2 cellular contexts compared by ENCODE assay signal in the genomic region with DNA sequence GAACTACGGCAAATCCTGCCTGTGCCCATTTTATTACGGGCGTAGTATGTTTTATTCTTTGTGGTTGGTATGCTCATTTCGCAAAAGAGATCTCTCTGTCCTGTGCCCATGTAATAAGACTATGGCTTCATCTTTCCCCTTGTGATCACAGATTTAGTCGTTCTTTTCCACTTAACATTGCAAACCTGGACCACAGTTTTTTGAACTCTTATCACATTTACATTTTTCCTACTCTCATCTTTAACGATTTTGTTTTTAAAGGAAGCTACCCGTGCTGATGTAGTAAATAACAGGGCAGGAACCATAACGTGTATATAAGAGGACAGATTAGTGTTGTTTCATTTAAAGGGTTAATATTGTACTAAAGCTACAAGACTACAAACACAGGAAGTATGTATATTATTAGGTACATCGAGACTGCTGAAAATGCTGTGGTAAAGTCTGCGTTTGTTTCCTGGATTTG.
TF ChIP-seq lines count a peak whose summit lies in the region.

No MANE protein-coding gene starts in this region.

TF ChIP-seq in GM12878, 131 proteins besides CTCF, POLR2A, EP300 and RAD21 (continued from another document):
- TF ChIP-seq CREM (IDR thresholded peaks at IDR 0.05; ENCODE audit: low read depth) (0 out of 2 replicates have a peak, but pooled peaks have one; percentile 3), PAX8 (IDR thresholded peaks at IDR 0.05) (peak; percentile 86; the same call in 1 of the 2 replicates), EZH2 (IDR thresholded peaks at IDR 0.05; ENCODE audit: borderline replicate concordance, control insufficient read depth, low read depth, low read length) (no peak), FOXM1 (IDR thresholded peaks at IDR 0.05; ENCODE audit: low read depth, low read length) (no peak), SIX5 (IDR thresholded peaks at IDR 0.05; ENCODE audit: low read depth, low read length, severe bottlenecking) (no peak), NR2C1 (IDR thresholded peaks at IDR 0.05) (no peak)
- TF ChIP-seq, protein P1, sequence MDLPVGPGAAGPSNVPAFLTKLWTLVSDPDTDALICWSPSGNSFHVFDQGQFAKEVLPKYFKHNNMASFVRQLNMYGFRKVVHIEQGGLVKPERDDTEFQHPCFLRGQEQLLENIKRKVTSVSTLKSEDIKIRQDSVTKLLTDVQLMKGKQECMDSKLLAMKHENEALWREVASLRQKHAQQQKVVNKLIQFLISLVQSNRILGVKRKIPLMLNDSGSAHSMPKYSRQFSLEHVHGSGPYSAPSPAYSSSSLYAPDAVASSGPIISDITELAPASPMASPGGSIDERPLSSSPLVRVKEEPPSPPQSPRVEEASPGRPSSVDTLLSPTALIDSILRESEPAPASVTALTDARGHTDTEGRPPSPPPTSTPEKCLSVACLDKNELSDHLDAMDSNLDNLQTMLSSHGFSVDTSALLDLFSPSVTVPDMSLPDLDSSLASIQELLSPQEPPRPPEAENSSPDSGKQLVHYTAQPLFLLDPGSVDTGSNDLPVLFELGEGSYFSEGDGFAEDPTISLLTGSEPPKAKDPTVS (IDR thresholded peaks at IDR 0.05; ENCODE audit: low read depth, low read length): no peak
- TF ChIP-seq, protein P2, sequence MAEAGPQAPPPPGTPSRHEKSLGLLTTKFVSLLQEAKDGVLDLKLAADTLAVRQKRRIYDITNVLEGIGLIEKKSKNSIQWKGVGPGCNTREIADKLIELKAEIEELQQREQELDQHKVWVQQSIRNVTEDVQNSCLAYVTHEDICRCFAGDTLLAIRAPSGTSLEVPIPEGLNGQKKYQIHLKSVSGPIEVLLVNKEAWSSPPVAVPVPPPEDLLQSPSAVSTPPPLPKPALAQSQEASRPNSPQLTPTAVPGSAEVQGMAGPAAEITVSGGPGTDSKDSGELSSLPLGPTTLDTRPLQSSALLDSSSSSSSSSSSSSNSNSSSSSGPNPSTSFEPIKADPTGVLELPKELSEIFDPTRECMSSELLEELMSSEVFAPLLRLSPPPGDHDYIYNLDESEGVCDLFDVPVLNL (IDR thresholded peaks at IDR 0.05; ENCODE audit: low read depth, low read length): no peak
- TF ChIP-seq, protein P3, sequence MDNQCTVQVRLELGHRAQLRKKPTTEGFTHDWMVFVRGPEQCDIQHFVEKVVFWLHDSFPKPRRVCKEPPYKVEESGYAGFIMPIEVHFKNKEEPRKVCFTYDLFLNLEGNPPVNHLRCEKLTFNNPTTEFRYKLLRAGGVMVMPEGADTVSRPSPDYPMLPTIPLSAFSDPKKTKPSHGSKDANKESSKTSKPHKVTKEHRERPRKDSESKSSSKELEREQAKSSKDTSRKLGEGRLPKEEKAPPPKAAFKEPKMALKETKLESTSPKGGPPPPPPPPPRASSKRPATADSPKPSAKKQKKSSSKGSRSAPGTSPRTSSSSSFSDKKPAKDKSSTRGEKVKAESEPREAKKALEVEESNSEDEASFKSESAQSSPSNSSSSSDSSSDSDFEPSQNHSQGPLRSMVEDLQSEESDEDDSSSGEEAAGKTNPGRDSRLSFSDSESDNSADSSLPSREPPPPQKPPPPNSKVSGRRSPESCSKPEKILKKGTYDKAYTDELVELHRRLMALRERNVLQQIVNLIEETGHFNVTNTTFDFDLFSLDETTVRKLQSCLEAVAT (IDR thresholded peaks at IDR 0.05): peak; percentile 82

TF ChIP-seq in liver, 16 proteins besides CTCF, POLR2A, EP300 and RAD21 (continued from another document):
- TF ChIP-seq HNF4G (IDR thresholded peaks at IDR 0.05): no peak
- no peak for TF ChIP-seq SP1 (IDR thresholded peaks at IDR 0.05)
- TF ChIP-seq JUND (IDR thresholded peaks at IDR 0.05): no peak
- TF ChIP-seq TAF1 (conservative IDR thresholded peaks at IDR 0.05): no peak
- TF ChIP-seq FOXA2 (IDR thresholded peaks at IDR 0.05): no peak
- TF ChIP-seq, protein P4, sequence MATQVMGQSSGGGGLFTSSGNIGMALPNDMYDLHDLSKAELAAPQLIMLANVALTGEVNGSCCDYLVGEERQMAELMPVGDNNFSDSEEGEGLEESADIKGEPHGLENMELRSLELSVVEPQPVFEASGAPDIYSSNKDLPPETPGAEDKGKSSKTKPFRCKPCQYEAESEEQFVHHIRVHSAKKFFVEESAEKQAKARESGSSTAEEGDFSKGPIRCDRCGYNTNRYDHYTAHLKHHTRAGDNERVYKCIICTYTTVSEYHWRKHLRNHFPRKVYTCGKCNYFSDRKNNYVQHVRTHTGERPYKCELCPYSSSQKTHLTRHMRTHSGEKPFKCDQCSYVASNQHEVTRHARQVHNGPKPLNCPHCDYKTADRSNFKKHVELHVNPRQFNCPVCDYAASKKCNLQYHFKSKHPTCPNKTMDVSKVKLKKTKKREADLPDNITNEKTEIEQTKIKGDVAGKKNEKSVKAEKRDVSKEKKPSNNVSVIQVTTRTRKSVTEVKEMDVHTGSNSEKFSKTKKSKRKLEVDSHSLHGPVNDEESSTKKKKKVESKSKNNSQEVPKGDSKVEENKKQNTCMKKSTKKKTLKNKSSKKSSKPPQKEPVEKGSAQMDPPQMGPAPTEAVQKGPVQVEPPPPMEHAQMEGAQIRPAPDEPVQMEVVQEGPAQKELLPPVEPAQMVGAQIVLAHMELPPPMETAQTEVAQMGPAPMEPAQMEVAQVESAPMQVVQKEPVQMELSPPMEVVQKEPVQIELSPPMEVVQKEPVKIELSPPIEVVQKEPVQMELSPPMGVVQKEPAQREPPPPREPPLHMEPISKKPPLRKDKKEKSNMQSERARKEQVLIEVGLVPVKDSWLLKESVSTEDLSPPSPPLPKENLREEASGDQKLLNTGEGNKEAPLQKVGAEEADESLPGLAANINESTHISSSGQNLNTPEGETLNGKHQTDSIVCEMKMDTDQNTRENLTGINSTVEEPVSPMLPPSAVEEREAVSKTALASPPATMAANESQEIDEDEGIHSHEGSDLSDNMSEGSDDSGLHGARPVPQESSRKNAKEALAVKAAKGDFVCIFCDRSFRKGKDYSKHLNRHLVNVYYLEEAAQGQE (IDR thresholded peaks at IDR 0.05): no peak
